9 cellular contexts compared by ENCODE assay signal in the genomic region with DNA sequence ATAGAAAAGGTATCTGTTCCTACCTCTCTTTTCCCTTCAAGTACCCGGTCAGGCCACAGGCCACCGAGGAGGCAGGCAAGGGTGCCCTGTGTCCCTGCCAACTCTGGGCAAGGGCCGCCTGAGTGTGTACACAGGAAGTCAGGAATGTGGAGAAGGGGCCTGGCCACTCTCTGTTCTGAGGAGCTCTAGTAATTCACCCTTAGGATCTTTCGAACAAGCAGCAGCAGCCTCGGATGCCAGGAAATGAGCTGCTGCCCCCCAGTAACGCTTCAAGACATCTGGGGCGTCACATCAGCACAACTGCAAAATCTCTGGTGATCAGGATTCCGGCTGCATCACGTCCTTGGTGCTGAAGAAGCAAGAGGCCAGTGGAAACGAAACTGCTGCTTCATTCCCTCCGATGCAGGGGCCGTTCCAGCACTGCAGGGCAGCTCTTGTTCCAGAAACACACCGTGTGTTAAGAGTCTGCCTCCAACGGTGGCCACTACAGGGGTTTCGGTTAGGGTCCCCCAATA. TPM values are rescaled to one million over a fixed set of nuclear protein-coding genes. Genes with fewer than 3 reads are reported as not detected.
DNase-seq lines count a peak whose midpoint lies in the region; ATAC-seq, FAIRE-seq and TF ChIP-seq lines count a peak whose summit lies in the region.
"Had no signal": no experiment of that assay in that cellular context is flagged by ENCODE, and none has a peak within 500 bp of the region (broad histone marks: within the 10 kb centered on the region; RNA-seq: fewer than 3 reads in every experiment).

No MANE protein-coding gene starts in this region.

- peaks cover 4% of the 10 kb centered on the region; the same call in 1 of the 3 replicates for H3K36me3 ChIP-seq in K562 (ENCODE audit: control insufficient read depth, insufficient read depth, low read length)
- H3K36me3 ChIP-seq in keratinocyte (ENCODE audit: control insufficient read depth in 2 of 2, extremely low read depth in 1 of 2, insufficient read depth in 2 of 2, low read length in 2 of 2): no peaks in the 10 kb centered on the region
- peaks cover 0 to 4% of the 10 kb centered on the region in 2 donors for H3K36me3 ChIP-seq in small intestine (ENCODE audit: control insufficient read depth in 2 of 2, insufficient read depth in 2 of 2, low read length in 2 of 2)

- H3K4me2 ChIP-seq in K562 (ENCODE audit: insufficient read depth, low read length): peak overlapping the region; percentile 82
- H3K4me2 ChIP-seq in keratinocyte (ENCODE audit: control insufficient read depth, extremely low read depth, insufficient read depth, low read depth, low read length): peak overlapping the region; percentile 96

- H3K4me1 ChIP-seq in K562 (replicated peaks in 1 of 2; ENCODE audit: control insufficient read depth in 2 of 2, insufficient read depth in 2 of 2, low read length in 2 of 2) (peaks cover 19 to 42% of the 10 kb centered on the region in 2 experiments; a peak in 4 of 5 replicates), keratinocyte (ENCODE audit: control insufficient read depth, extremely low read depth, insufficient read depth, low read length) (peaks cover 24% of the 10 kb centered on the region), small intestine (ENCODE audit: control insufficient read depth in 2 of 2, insufficient read depth in 1 of 2, low read depth in 1 of 2, low read length in 1 of 2) (peaks cover 3 to 9% of the 10 kb centered on the region in 2 donors)

- POLR2A ChIA-PET in K562 (lab: Yijun Ruan, JAX): no interaction called here

- no peak for TF ChIP-seq RAD21 in K562 (CRISPR knock-in tag; conservative IDR thresholded peaks at IDR 0.05 in 1 of 2, IDR thresholded peaks at IDR 0.05 in 1 of 2)

- no peaks in the 10 kb centered on the region for H3K9me3 ChIP-seq in K562 (replicated peaks; ENCODE audit: control insufficient read depth, insufficient read depth, low read depth, low read length)
- H3K9me3 ChIP-seq in keratinocyte (ENCODE audit: control insufficient read depth, low read depth, low read length): no peaks in the 10 kb centered on the region
- H3K9me3 ChIP-seq in small intestine (ENCODE audit: control insufficient read depth, low read depth): no peaks in the 10 kb centered on the region

- ATAC-seq in K562: no peak

- H2AFZ ChIP-seq in K562 (ENCODE audit: low read depth, low read length): no peak overlapping the region
- no peak overlapping the region for H2AFZ ChIP-seq in keratinocyte (ENCODE audit: control insufficient read depth, low read length)

- dilution Hi-C loops in keratinocyte (cut with MboI; ENCODE audit: extremely low pct_ligation_motif_present, low sequenced_read_pairs): no loop called here

- TF ChIP-seq CTCF in K562 (IDR thresholded peaks at IDR 0.05 in 2 of 3, conservative IDR thresholded peaks at IDR 0.05 in 1 of 3; ENCODE audit: insufficient read depth in 2 of 3, low read depth in 1 of 3, low read length in 3 of 3) (no peak), keratinocyte (optimal IDR thresholded peaks at IDR 0.05 in 1 of 3, IDR thresholded peaks at IDR 0.05 in 1 of 3, conservative IDR thresholded peaks at IDR 0.05 in 1 of 3; ENCODE audit: extremely low read depth in 1 of 3, insufficient read depth in 2 of 3, low read length in 3 of 3) (no peak)

- intact Hi-C loops in K562 (cut with micrococcal nuclease): no loop called here

- CTCF ChIA-PET in K562 (lab: Yijun Ruan, JAX; ENCODE audit: low intra/inter-chr PET ratio): no interaction called here

- H3K9me1 ChIP-seq in K562 (ENCODE audit: control insufficient read depth, insufficient read depth, low read length) (no peaks in the 10 kb centered on the region), keratinocyte (ENCODE audit: control insufficient read depth, extremely low read depth, insufficient read depth, low read length) (no peaks in the 10 kb centered on the region)

- H3K9ac ChIP-seq in K562 (ENCODE audit: insufficient read depth in 1 of 2, low read depth in 2 of 2, low read length in 2 of 2) (no peak overlapping the region; a peak in 1 of 4 replicates), keratinocyte (ENCODE audit: control insufficient read depth, extremely low read depth, insufficient read depth, low read length) (no peak overlapping the region)

- in situ Hi-C loops in G401 (cut with HindIII; ENCODE audit: low sequenced_read_pairs) (no loop called here), K562 (cut with MboI) (no loop called here)

- TF ChIP-seq POLR2A in K562 (conservative IDR thresholded peaks at IDR 0.05): no peak

- no TSS peak for BruUV-seq in K562 (replicated peaks; lab: Mats Ljungman, UMichigan)

- no peak for FAIRE-seq in K562 (lab: Jason Lieb, UNC)
- no peak for FAIRE-seq in keratinocyte (lab: Jason Lieb, UNC)
- no peak for FAIRE-seq in small intestine (lab: Jason Lieb, UNC)

- no peaks in the 10 kb centered on the region for H3K27me3 ChIP-seq in K562 (ENCODE audit: control insufficient read depth in 2 of 2, insufficient read depth in 2 of 2, low read length in 2 of 2)
- H3K27me3 ChIP-seq in keratinocyte (ENCODE audit: control insufficient read depth, extremely low read depth, insufficient read depth, low read length): no peaks in the 10 kb centered on the region
- H3K27me3 ChIP-seq in small intestine (ENCODE audit: control insufficient read depth in 2 of 2, insufficient read depth in 2 of 2, low read length in 2 of 2): no peaks in the 10 kb centered on the region

- H4K20me1 ChIP-seq in K562 (replicated peaks; ENCODE audit: control insufficient read depth, insufficient read depth, low read length) (no peaks in the 10 kb centered on the region), keratinocyte (ENCODE audit: control insufficient read depth, extremely low read depth, insufficient read depth, low read length) (no peaks in the 10 kb centered on the region)

- DNase-seq in G401 (ENCODE audit: low spot score) (peak; percentile 1), K562 (ENCODE audit: extremely low read depth in 1 of 4, low spot score in 3 of 4) (no peak), keratinocyte (ENCODE audit: low read depth, low spot score) (no peak), small intestine (peak; percentile 75), NCI-H2107 (lab: John Stamatoyannopoulos, UW) (no peak), putamen (ENCODE audit: low spot score) (no peak)
- DNase-seq in activated naive CD4-positive, alpha-beta T cell treated with anti-CD3 and anti-CD28 coated beads, Interleukin-2, amount 50 U/mL, for 16 hours: no peak
- no peak for DNase-seq in activated naive CD4-positive, alpha-beta T cell treated with Interleukin-2 at 50 U/mL for 16 hours
- DNase-seq: activated CD4-positive, alpha-beta T cell treated with anti-CD3 and anti-CD28 coated beads for 1 hour had no signal

- H3K4me3 ChIP-seq in K562 (no peak overlapping the region; the same call in 1 of the 2 replicates), keratinocyte (ENCODE audit: control insufficient read depth in 2 of 3, extremely low read depth in 1 of 3, insufficient read depth in 2 of 3, low read depth in 1 of 3, low read length in 3 of 3) (no peak overlapping the region), small intestine (ENCODE audit: low read depth in 1 of 2, low read length in 2 of 2) (peak overlapping the region in 1 of 2 donors; percentile 67)

- no peak overlapping the region for H3K27ac ChIP-seq in K562 (ENCODE audit: extremely low read depth, low read depth, low read length)
- H3K27ac ChIP-seq in keratinocyte (ENCODE audit: control insufficient read depth, insufficient read depth, low read length): no peak overlapping the region
- H3K27ac ChIP-seq in small intestine (ENCODE audit: low read depth in 1 of 2, low read length in 1 of 2): peak overlapping the region; percentile 56 to 96

- WGBS in K562 (ENCODE audit: insufficient coverage, low coverage, missing lambda C conversion rate): 51% methylated on average over 14 of the region's 15 CpGs
- 14 to 34% (median 22%) methylated on average over 15 of the region's 15 CpGs for WGBS in small intestine, 3 donors

- TF ChIP-seq EP300 in K562 (IDR thresholded peaks at IDR 0.05; ENCODE audit: low read length): no peak

- H3K79me2 ChIP-seq in K562 (ENCODE audit: control insufficient read depth, insufficient read depth, low read length) (peaks cover 22% of the 10 kb centered on the region), keratinocyte (ENCODE audit: control insufficient read depth, insufficient read depth, low read length) (no peaks in the 10 kb centered on the region)

RNA-seq across cellular contexts. Expression of a gene that starts 2.0 kb away (rescaled TPM):
- 0.43 and 0.75 TPM in 2 replicates for total RNA-seq in G401 (2014; rRNA removed; shearing (Covaris generic))
- 1.3 and 3.9 TPM in 2 replicates for total RNA-seq in K562 (2011; cell fraction: chromatin; rRNA removed; ENCODE audit: low replicate concordance)
- total RNA-seq in K562 (2011; cell fraction: nucleolus; rRNA removed): 2.5 TPM in 2 replicates
- total RNA-seq in K562 (2011; cell fraction: nucleoplasm; rRNA removed): 1.5 and 2.9 TPM in 2 replicates
- total RNA-seq in K562 (2014; rRNA removed) (9.2 and 12.4 TPM in 2 replicates), K562 (2014; rRNA removed; fragmentation: Illumina TruSeq; extraction: Trizol) (4.3 and 4.8 TPM in 2 replicates), K562 (2015; rRNA removed; fragmentation: Illumina TruSeq; extraction: Trizol) (6.7 and 7.7 TPM in 2 replicates), K562 (2021) (7.9 and 8.1 TPM in 2 replicates)
- polyA plus RNA-seq in K562 (2011; rRNA removed) (4.6 and 11.8 TPM in 2 replicates), K562 (2014; fragmentation: Illumina TruSeq; extraction: Trizol) (5.4 and 7.5 TPM in 2 replicates), K562 (2014; fragmentation: Nextera tagmentation; extraction: Ambion mirVana) (under 1 TPM; 0.62 to 0.82 TPM), K562 (2014; rRNA removed) (7.1 and 9.1 TPM in 2 replicates), keratinocyte (3.7 to 4.3 TPM (median 4.1 TPM) in 3 replicates), small intestine (10 to 100 TPM; 39.1 to 63.0 (median 56.4) TPM)
- polyA plus RNA-seq in K562 (2011; cell fraction: cytosol; rRNA removed): 8.9 and 13.3 TPM in 2 replicates
- 3.6 and 6.9 TPM in 2 replicates for polyA plus RNA-seq in K562 (2011; cell fraction: nucleus; rRNA removed)
- polyA plus RNA-seq in K562 (2012): 10.1 and 10.6 TPM in 2 replicates
- 2.9 and 6.8 TPM in 2 replicates for polyA minus RNA-seq in K562 (2011; rRNA and poly(A)+ RNA removed)
- polyA minus RNA-seq in K562 (2011; cell fraction: cytosol; rRNA and poly(A)+ RNA removed): 2.9 and 9.6 TPM in 2 replicates
- 1.9 and 4.2 TPM in 2 replicates for polyA minus RNA-seq in K562 (2011; cell fraction: nucleus; rRNA and poly(A)+ RNA removed)
- 0.17 TPM for polyA plus RNA-seq in keratinocyte (2011; ENCODE audit: low read depth)
- polyA plus RNA-seq in keratinocyte (2011; cell fraction: cytosol; rRNA removed): 3.4 and 5.1 TPM in 2 replicates
- polyA plus RNA-seq in keratinocyte (2011; cell fraction: nucleus; rRNA removed): 3.4 and 3.8 TPM in 2 replicates
- polyA plus RNA-seq in keratinocyte (2012; ENCODE audit: low replicate concordance): 1.1 and 4.8 TPM in 2 replicates
- polyA minus RNA-seq in keratinocyte: 1.1 to 2.1 TPM (median 1.2 TPM) in 3 replicates
- polyA minus RNA-seq in keratinocyte (2011; cell fraction: cytosol; rRNA and poly(A)+ RNA removed): 3.8 TPM
- polyA minus RNA-seq in keratinocyte (2011; cell fraction: nucleus; rRNA and poly(A)+ RNA removed): 1.2 and 1.4 TPM in 2 replicates

RNA-seq across cellular contexts. Expression of a gene that starts 55.9 kb away (rescaled TPM):
- 22.8 and 23.1 TPM in 2 replicates for total RNA-seq in G401 (2014; rRNA removed; shearing (Covaris generic))
- total RNA-seq in K562 (2011; cell fraction: chromatin; rRNA removed; ENCODE audit: low replicate concordance): 32.5 and 45.0 TPM in 2 replicates
- 25.1 and 28.0 TPM in 2 replicates for total RNA-seq in K562 (2011; cell fraction: nucleolus; rRNA removed)
- total RNA-seq in K562 (2011; cell fraction: nucleoplasm; rRNA removed): 19.5 and 24.8 TPM in 2 replicates
- total RNA-seq in K562 (2014; rRNA removed) (9.4 and 10.9 TPM in 2 replicates), K562 (2014; rRNA removed; fragmentation: Illumina TruSeq; extraction: Trizol) (9.4 and 10.4 TPM in 2 replicates), K562 (2015; rRNA removed; fragmentation: Illumina TruSeq; extraction: Trizol) (13.2 and 14.1 TPM in 2 replicates), K562 (2021) (19.3 and 20.1 TPM in 2 replicates)
- polyA plus RNA-seq in K562 (2011; rRNA removed) (15.4 and 19.7 TPM in 2 replicates), K562 (2014; fragmentation: Illumina TruSeq; extraction: Trizol) (13.0 and 17.0 TPM in 2 replicates), K562 (2014; fragmentation: Nextera tagmentation; extraction: Ambion mirVana) (1 to 10 TPM in 1 of 2 experiments, under 1 TPM in 1; 0.59 to 1.7 TPM), K562 (2014; rRNA removed) (20.6 and 20.8 TPM in 2 replicates), keratinocyte (17.6 to 18.7 TPM (median 18.0 TPM) in 3 replicates), small intestine (10 to 100 TPM; 30.1 to 59.3 (median 37.0) TPM)
- polyA plus RNA-seq in K562 (2011; cell fraction: cytosol; rRNA removed): 19.3 and 25.1 TPM in 2 replicates
- 81.8 and 101 TPM in 2 replicates for polyA plus RNA-seq in K562 (2011; cell fraction: nucleus; rRNA removed)
- 17.8 and 18.6 TPM in 2 replicates for polyA plus RNA-seq in K562 (2012)
- polyA minus RNA-seq in K562 (2011; rRNA and poly(A)+ RNA removed): 10.0 and 11.0 TPM in 2 replicates
- 5.3 and 8.5 TPM in 2 replicates for polyA minus RNA-seq in K562 (2011; cell fraction: cytosol; rRNA and poly(A)+ RNA removed)
- 10.6 and 16.3 TPM in 2 replicates for polyA minus RNA-seq in K562 (2011; cell fraction: nucleus; rRNA and poly(A)+ RNA removed)
- 8.4 TPM for polyA plus RNA-seq in keratinocyte (2011; ENCODE audit: low read depth)
- polyA plus RNA-seq in keratinocyte (2011; cell fraction: cytosol; rRNA removed): 12.2 and 13.7 TPM in 2 replicates
- polyA plus RNA-seq in keratinocyte (2011; cell fraction: nucleus; rRNA removed): 41.3 and 44.7 TPM in 2 replicates
- polyA plus RNA-seq in keratinocyte (2012; ENCODE audit: low replicate concordance): 15.6 and 23.1 TPM in 2 replicates
- polyA minus RNA-seq in keratinocyte: 10.6 to 13.8 TPM (median 13.6 TPM) in 3 replicates
- polyA minus RNA-seq in keratinocyte (2011; cell fraction: cytosol; rRNA and poly(A)+ RNA removed): 8.6 TPM
- polyA minus RNA-seq in keratinocyte (2011; cell fraction: nucleus; rRNA and poly(A)+ RNA removed): 8.1 and 11.6 TPM in 2 replicates

Comparison
In these comparisons a context has a peak if more than half of its experiments do, and no peak if none do; other contexts are left out.
1. DNase-seq: peak in G401 (single experiment) and small intestine (single experiment); none in K562 (0 of 4), keratinocyte (single experiment), activated naive CD4-positive, alpha-beta T cell treated with anti-CD3 and anti-CD28 coated beads, Interleukin-2, amount 50 U/mL, for 16 hours (single experiment), NCI-H2107 (single experiment), putamen (single experiment) and activated naive CD4-positive, alpha-beta T cell treated with Interleukin-2 at 50 U/mL for 16 hours (single experiment).
2. H3K27ac ChIP-seq: peak in small intestine (2 of 2); none in K562 (single experiment) and keratinocyte (single experiment).